ENCODE assay signal across 14 cellular contexts in the genomic region with DNA sequence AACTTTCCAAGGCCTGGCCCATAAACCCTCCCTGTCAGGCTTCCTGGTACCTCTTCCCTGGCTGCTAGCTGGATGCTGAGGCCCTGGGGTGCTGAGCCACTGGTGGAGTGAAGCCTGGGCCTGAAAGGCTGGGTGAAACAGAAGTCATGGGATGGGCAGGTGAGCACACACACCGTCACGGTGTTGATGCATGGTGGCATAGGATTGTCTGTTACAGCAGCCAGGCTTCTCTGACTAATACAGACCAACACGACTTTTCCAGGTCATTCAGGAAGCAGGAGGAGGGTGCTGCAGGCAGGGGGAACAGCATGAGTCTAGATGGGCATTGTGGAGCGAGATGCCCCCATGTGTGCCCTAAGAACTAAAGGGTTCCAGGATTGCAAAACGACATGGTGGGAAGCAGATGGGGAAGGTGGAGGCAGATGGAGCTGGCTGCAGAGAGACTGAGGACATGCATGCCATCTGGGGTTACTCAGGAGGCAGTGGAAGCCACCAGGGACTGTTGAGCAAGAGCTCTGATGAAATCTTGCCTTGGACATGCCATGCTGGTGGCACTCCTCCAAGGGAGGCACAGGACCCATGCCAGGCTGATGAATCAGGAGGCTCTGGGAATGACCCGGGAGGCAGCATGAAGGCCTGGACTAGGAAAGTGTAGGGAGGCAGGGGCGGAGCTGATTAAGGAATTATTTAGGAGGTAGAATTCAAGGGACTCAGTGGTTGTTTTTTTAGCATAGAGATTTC.
A peak's percentile ranks its signal among the peaks of the same experiment; 100 is the strongest.
DNase-seq lines count a peak whose midpoint lies in the region.
"Had no signal": no experiment of that assay in that cellular context is flagged by ENCODE, and none has a peak within 500 bp of the region (broad histone marks: within the 10 kb centered on the region; RNA-seq: fewer than 3 reads in every experiment).

No MANE protein-coding gene starts in this region.

- H4K12ac ChIP-seq in trophoblast cell (ENCODE audit: low read depth, low read length): no peak overlapping the region

- DNase-seq in DMS 273 treated with DMSO at 0.1 percent for 48 hours (lab: John Stamatoyannopoulos, UW) (peak; percentile 89), NCI-H1694 (lab: John Stamatoyannopoulos, UW) (peak; percentile 89), cerebellar cortex (ENCODE audit: low spot score) (peak; percentile 42), trophoblast cell (peak; percentile 74 to 77), H7 (no peak), T-helper 1 cell (no peak), dermis blood vessel endothelial cell (no peak)
- no peak for DNase-seq in activated CD8-positive, alpha-beta memory T cell treated with anti-CD3 and anti-CD28 coated beads, Interleukin-2, amount 50 U/mL, for 4 hours
- DNase-seq: activated CD4-positive, alpha-beta T cell treated with anti-CD3 and anti-CD28 coated beads for 1 hour; activated naive CD8-positive, alpha-beta T cell treated with anti-CD3 and anti-CD28 coated beads, Interleukin-2, amount 10 ng/mL, durations not matched to agents 7 days and 5 days; sigmoid colon; stimulated activated CD8-positive, alpha-beta memory T cell treated with anti-CD3 and anti-CD28 coated beads, Interleukin-4, amount 100 ng/mL, for 48 hours had no signal

- no peak overlapping the region for H2BK120ac ChIP-seq in trophoblast cell (ENCODE audit: insufficient read depth, low read length, poor library complexity)

- no peak overlapping the region for H3K27ac ChIP-seq in trophoblast cell (ENCODE audit: low read depth, low read length)
- H3K27ac ChIP-seq: epithelial cell of prostate, KMS-11, sigmoid colon had no signal

- no peak overlapping the region for H3K18ac ChIP-seq in trophoblast cell (ENCODE audit: low read length)

- no peak overlapping the region for H2BK12ac ChIP-seq in trophoblast cell (ENCODE audit: low read length)

- no peaks in the 10 kb centered on the region for H3K4me1 ChIP-seq in trophoblast cell (ENCODE audit: control insufficient read depth in 1 of 2, insufficient read depth in 2 of 2, low read length in 2 of 2)
- H3K4me1 ChIP-seq: sigmoid colon had no signal

- no peak overlapping the region for H3K23ac ChIP-seq in trophoblast cell (ENCODE audit: low read length)

- no peak overlapping the region for H3K4ac ChIP-seq in trophoblast cell (ENCODE audit: low read depth, low read length)

- H3K36me3 ChIP-seq in trophoblast cell (ENCODE audit: control insufficient read depth in 1 of 2, insufficient read depth in 2 of 2, low read length in 2 of 2) (no peaks in the 10 kb centered on the region), H7 (replicated peaks; ENCODE audit: control insufficient read depth, insufficient read depth, low read length) (no peaks in the 10 kb centered on the region)
- H3K36me3 ChIP-seq: sigmoid colon had no signal

- H3K9me3 ChIP-seq in trophoblast cell (ENCODE audit: insufficient read depth, low read depth, low read length): no peaks in the 10 kb centered on the region
- H3K9me3 ChIP-seq: sigmoid colon had no signal

- H3K14ac ChIP-seq in trophoblast cell (ENCODE audit: low read length): no peak overlapping the region

- H3K79me1 ChIP-seq in trophoblast cell (ENCODE audit: low read length): no peaks in the 10 kb centered on the region

- no peak overlapping the region for H3K9ac ChIP-seq in trophoblast cell (ENCODE audit: low read length)
- H3K9ac ChIP-seq: KMS-11 had no signal

- H2AK5ac ChIP-seq in trophoblast cell (ENCODE audit: low read length): no peak overlapping the region

- H3K4me3 ChIP-seq in trophoblast cell (ENCODE audit: low read depth, low read length) (no peak overlapping the region), H7 (ENCODE audit: insufficient read depth, low read depth, low read length) (no peak overlapping the region)
- H3K4me3 ChIP-seq: sigmoid colon had no signal

- H3K27me3 ChIP-seq in trophoblast cell (ENCODE audit: insufficient read depth, low read length) (no peaks in the 10 kb centered on the region), H7 (ENCODE audit: control insufficient read depth, insufficient read depth, low read length) (no peaks in the 10 kb centered on the region)
- H3K27me3 ChIP-seq: sigmoid colon had no signal

- WGBS in trophoblast cell (ENCODE audit: extremely low coverage, insufficient coverage, insufficient read length): no CpG with 5 or more reads among the region's 7 CpGs

- no peak overlapping the region for H2AFZ ChIP-seq in trophoblast cell (ENCODE audit: insufficient read depth, low read length, poor library complexity)

- H3K79me2 ChIP-seq in trophoblast cell (ENCODE audit: control insufficient read depth, insufficient read depth, low read length, poor library complexity): no peaks in the 10 kb centered on the region

- no peak overlapping the region for H4K91ac ChIP-seq in trophoblast cell (ENCODE audit: low read depth, low read length)

- no peak overlapping the region for H2BK5ac ChIP-seq in trophoblast cell (ENCODE audit: low read depth, low read length, poor library complexity)

- H4K8ac ChIP-seq in trophoblast cell (ENCODE audit: low read depth, low read length): no peak overlapping the region

- no peak overlapping the region for H3K4me2 ChIP-seq in trophoblast cell (ENCODE audit: low read length)
- H3K4me2 ChIP-seq: KMS-11 had no signal

Comparison
In these comparisons a context has a peak if more than half of its experiments do, and no peak if none do; other contexts are left out.
1. DNase-seq: peak in DMS 273 treated with DMSO at 0.1 percent for 48 hours (single experiment), NCI-H1694 (single experiment), cerebellar cortex (single experiment) and trophoblast cell (2 of 2); none in H7 (single experiment), activated CD8-positive, alpha-beta memory T cell treated with anti-CD3 and anti-CD28 coated beads, Interleukin-2, amount 50 U/mL, for 4 hours (single experiment), T-helper 1 cell (0 of 5) and dermis blood vessel endothelial cell (single experiment).